In the genomic region with DNA sequence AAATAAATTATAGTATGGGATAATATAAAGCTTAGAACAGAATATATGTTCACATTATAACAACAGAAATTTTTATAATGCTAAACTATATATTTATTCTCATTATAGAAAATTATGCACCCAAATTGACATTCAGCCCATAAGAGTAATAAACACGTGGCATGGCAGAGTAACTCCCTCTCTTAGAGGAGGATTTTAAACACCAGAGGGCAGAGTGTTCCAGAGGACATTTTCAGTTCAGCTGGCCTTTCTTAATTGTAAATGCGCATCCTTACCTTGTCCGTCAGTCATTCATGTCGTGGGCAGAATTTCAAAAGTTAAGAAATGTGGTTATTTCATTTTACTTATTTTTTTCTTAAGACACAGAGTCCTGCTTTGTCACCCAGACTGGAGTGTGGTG, we compare ENCODE assay signal across 2 cellular contexts.
TF ChIP-seq lines count a peak whose summit lies in the region.

No MANE protein-coding gene starts in this region.

TF ChIP-seq in Ishikawa, 13 proteins besides CTCF, POLR2A, EP300 and RAD21 (continued from another document):
- TF ChIP-seq ZBTB7A (IDR thresholded peaks at IDR 0.05; ENCODE audit: low read depth) (no peak), FOXM1 (IDR thresholded peaks at IDR 0.05; ENCODE audit: borderline replicate concordance, low read depth) (no peak), EGR1 (IDR thresholded peaks at IDR 0.05) (no peak)
- TF ChIP-seq, protein P1, sequence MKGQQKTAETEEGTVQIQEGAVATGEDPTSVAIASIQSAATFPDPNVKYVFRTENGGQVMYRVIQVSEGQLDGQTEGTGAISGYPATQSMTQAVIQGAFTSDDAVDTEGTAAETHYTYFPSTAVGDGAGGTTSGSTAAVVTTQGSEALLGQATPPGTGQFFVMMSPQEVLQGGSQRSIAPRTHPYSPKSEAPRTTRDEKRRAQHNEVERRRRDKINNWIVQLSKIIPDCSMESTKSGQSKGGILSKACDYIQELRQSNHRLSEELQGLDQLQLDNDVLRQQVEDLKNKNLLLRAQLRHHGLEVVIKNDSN (IDR thresholded peaks at IDR 0.05): no peak
- TF ChIP-seq, protein P2, sequence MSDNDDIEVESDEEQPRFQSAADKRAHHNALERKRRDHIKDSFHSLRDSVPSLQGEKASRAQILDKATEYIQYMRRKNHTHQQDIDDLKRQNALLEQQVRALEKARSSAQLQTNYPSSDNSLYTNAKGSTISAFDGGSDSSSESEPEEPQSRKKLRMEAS (IDR thresholded peaks at IDR 0.05): no peak

TF ChIP-seq in GM12878, 131 proteins besides CTCF, POLR2A, EP300 and RAD21 (continued from another document):
- TF ChIP-seq SMC3 (IDR thresholded peaks at IDR 0.05; ENCODE audit: borderline replicate concordance, low read length): peak; percentile 24; the same call in 1 of the 2 replicates
